ENCODE assay signal across 8 cellular contexts in the genomic region with DNA sequence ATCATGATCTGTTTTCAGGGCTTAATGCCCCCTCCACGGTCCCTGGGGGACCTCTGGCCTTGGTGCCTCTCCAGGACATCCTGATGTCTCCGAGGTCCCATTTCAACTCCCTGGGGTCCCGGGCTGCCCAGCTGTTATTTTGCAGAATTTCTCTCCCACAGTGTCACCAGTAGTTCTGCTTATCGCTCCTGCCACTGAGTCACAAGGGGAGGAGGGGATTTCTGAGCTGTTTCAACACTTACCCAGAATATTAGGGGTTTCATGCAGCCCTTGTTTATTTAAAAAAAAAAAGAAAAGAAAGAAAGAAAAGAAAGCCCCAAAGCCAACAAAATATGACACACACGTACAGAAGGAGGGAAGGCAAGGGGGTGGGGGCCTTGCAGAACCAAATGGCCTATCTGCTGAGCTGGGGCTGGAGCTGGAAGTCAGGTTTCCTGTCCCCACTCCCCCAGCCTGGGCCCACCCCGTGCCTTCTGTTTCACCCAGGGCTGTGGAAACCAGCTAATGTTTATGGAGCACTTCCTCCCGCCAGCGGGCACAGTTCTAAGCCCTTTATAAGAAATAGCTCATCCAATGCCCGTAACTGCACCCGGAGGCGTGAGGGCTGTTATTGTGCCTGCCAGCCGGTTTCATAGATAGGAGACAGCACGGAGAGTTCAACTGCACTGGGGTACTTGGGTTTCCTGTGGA. TPM values are rescaled to one million over a fixed set of nuclear protein-coding genes. Genes with fewer than 3 reads are reported as not detected.
DNase-seq lines count a peak whose midpoint lies in the region; ATAC-seq lines count a peak whose summit lies in the region.

No MANE protein-coding gene starts in this region.

- peaks cover 34 to 90% (median 50%) of the 10 kb centered on the region in 7 donors for H3K4me1 Mint-ChIP-seq in naive thymus-derived CD4-positive, alpha-beta T cell

- peak overlapping the region; percentile 58 to 84 (median 82) for H3K4me3 Mint-ChIP-seq in naive thymus-derived CD4-positive, alpha-beta T cell

- intact Hi-C loops in naive thymus-derived CD4-positive, alpha-beta T cell (cut with micrococcal nuclease): loop anchor here (1.0 kb wide), 2 partner anchors 8 to 26 kb away; a partner anchor contains a TSS

- peak overlapping the region; percentile 42 for H3K4me3 ChIP-seq in effector memory CD4-positive, alpha-beta T cell (ENCODE audit: insufficient read depth, low read depth, low read length, poor library complexity, severe bottlenecking)
- H3K4me3 ChIP-seq in naive thymus-derived CD4-positive, alpha-beta T cell (ENCODE audit: low read length): peak overlapping the region; percentile 29

- H3K9me3 ChIP-seq in effector memory CD4-positive, alpha-beta T cell (ENCODE audit: control insufficient read depth, low read length): no peaks in the 10 kb centered on the region
- H3K9me3 ChIP-seq in naive thymus-derived CD4-positive, alpha-beta T cell (ENCODE audit: control insufficient read depth in 2 of 3, low read length in 3 of 3): no peaks in the 10 kb centered on the region

- no peaks in the 10 kb centered on the region for H3K27me3 Mint-ChIP-seq in naive thymus-derived CD4-positive, alpha-beta T cell

- H3K9me3 Mint-ChIP-seq in naive thymus-derived CD4-positive, alpha-beta T cell: no peaks in the 10 kb centered on the region

- POLR2A ChIA-PET in naive thymus-derived CD4-positive, alpha-beta T cell (lab: Charles Lee): interaction anchor here (0.6 to 17.2 kb wide), 5 partner anchors 11 to 121 kb away, joined by 3 to 241 read pairs (median 5); a partner anchor contains a TSS

- H3K27me3 ChIP-seq in effector memory CD4-positive, alpha-beta T cell (replicated peaks; ENCODE audit: control insufficient read depth, insufficient read depth, low read length, poor library complexity, severe bottlenecking): no peaks in the 10 kb centered on the region
- no peaks in the 10 kb centered on the region for H3K27me3 ChIP-seq in naive thymus-derived CD4-positive, alpha-beta T cell (ENCODE audit: control insufficient read depth in 2 of 2, insufficient read depth in 2 of 2, low read length in 2 of 2)

- DNase-seq in activated CD4-positive, alpha-beta T cell treated with anti-CD3 and anti-CD28 coated beads for 24 hours (ENCODE audit: low read depth in 2 of 2): peak; percentile 57 to 68
- DNase-seq in effector memory CD4-positive, alpha-beta T cell: peak in 2 of 3 donors; percentile 27 to 44
- peak in 7 of 9 donors; percentile 44 to 77 (median 54) for DNase-seq in naive thymus-derived CD4-positive, alpha-beta T cell
- DNase-seq in superior temporal gyrus (ENCODE audit: extremely low spot score): peak; percentile 20
- no peak for DNase-seq in NOMO-1 treated with dmso at 0.1 percent for 144 hours (lab: John Stamatoyannopoulos, UW; ENCODE audit: unreplicated experiment)

- peak overlapping the region; percentile 11 for H3K27ac ChIP-seq in effector memory CD4-positive, alpha-beta T cell (ENCODE audit: insufficient read depth, low read length, poor library complexity, severe bottlenecking)
- peak overlapping the region; percentile 44 for H3K27ac ChIP-seq in naive thymus-derived CD4-positive, alpha-beta T cell (ENCODE audit: low read depth, low read length)

- peaks cover 0 to 1% (median 0%) of the 10 kb centered on the region in 5 donors for H3K36me3 Mint-ChIP-seq in naive thymus-derived CD4-positive, alpha-beta T cell

- no peaks in the 10 kb centered on the region for H3K36me3 ChIP-seq in effector memory CD4-positive, alpha-beta T cell (ENCODE audit: control insufficient read depth, insufficient read depth, low read length)
- no peaks in the 10 kb centered on the region for H3K36me3 ChIP-seq in naive thymus-derived CD4-positive, alpha-beta T cell (ENCODE audit: control insufficient read depth in 2 of 3, insufficient read depth in 3 of 3, low read length in 3 of 3)

- ATAC-seq in HG03108 (IDR thresholded peaks at IDR 0.05; ENCODE audit: unreplicated experiment): peak; percentile 18
- ATAC-seq in naive thymus-derived CD4-positive, alpha-beta T cell: peak; percentile 32
- no peak for ATAC-seq in HG03378 (IDR thresholded peaks at IDR 0.05; ENCODE audit: unreplicated experiment)
- ATAC-seq in HG03280 (IDR thresholded peaks at IDR 0.05; ENCODE audit: unreplicated experiment): no peak

- peaks cover 59% of the 10 kb centered on the region for H3K4me1 ChIP-seq in effector memory CD4-positive, alpha-beta T cell (ENCODE audit: control insufficient read depth, insufficient read depth, low read length, poor library complexity, severe bottlenecking)
- peaks cover 44 to 45% of the 10 kb centered on the region in 2 donors for H3K4me1 ChIP-seq in naive thymus-derived CD4-positive, alpha-beta T cell (ENCODE audit: control insufficient read depth in 2 of 2, insufficient read depth in 2 of 2, low read length in 2 of 2)

- CTCF ChIA-PET in naive thymus-derived CD4-positive, alpha-beta T cell (lab: Charles Lee): interaction anchor here (0.6 to 6.2 kb wide), 7 partner anchors 10 to 246 kb away, joined by 3 to 26 read pairs (median 4); a partner anchor contains a TSS

- H3K27ac Mint-ChIP-seq in naive thymus-derived CD4-positive, alpha-beta T cell: peak overlapping the region; percentile 44 to 93 (median 87)

RNA-seq across cellular contexts. Expression of a gene that starts 8.4 kb away (rescaled TPM):
- total RNA-seq in naive thymus-derived CD4-positive, alpha-beta T cell: 100 to 1,000 TPM in 3 of 5 experiments, 10 to 100 TPM in 2; 82.4 to 182 (median 113) TPM
- polyA plus RNA-seq in naive thymus-derived CD4-positive, alpha-beta T cell: 100 to 1,000 TPM in 1 of 2 donors, 10 to 100 TPM in 1; 52.2 to 111 TPM

RNA-seq across cellular contexts. Expression of a gene that starts 23.0 kb away (rescaled TPM):
- 1 to 10 TPM in 1 of 5 experiments, under 1 TPM in 2, not detected in 2; 0.27 to 1.3 (median 0.43) TPM for total RNA-seq in naive thymus-derived CD4-positive, alpha-beta T cell
- polyA plus RNA-seq in naive thymus-derived CD4-positive, alpha-beta T cell: not detected

Comparison
In these comparisons a context has a peak if more than half of its experiments do, and no peak if none do; other contexts are left out.
1. ATAC-seq: peak in HG03108 (single experiment) and naive thymus-derived CD4-positive, alpha-beta T cell (single experiment); none in HG03378 (single experiment) and HG03280 (single experiment).